ENCODE assay signal across 9 cellular contexts in the genomic region with DNA sequence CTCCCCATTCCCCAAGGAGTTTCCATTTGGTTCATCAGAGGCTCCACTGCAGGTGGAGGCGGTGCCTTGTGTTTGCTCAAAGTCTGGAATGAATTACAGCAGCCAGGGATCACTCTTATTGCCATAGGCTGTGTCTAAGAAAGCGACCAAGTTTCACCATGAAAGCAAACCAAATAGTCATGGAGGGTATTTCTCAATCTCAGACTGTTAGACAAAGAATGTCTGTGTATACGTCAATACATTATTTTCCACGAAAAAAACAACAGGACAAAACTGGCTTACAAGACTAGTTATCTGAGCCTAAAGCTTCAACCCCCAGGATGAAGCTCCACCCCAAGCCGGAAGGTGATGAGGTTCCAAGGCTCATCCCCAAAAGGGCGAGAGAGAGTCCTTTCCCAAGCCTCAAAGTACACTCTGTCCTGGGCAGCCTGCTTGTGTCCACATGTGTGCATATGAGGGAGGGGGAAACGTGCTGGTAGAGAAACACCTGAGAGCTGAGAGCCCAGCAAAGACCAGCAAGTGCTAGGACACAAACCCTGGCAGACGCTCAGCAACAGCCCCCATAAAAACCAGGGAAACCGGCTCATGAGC. TPM values are rescaled to one million over a fixed set of nuclear protein-coding genes. Genes with fewer than 3 reads are reported as not detected.
DNase-seq lines count a peak whose midpoint lies in the region; ATAC-seq and TF ChIP-seq lines count a peak whose summit lies in the region.
"Had no signal": no experiment of that assay in that cellular context is flagged by ENCODE, and none has a peak within 500 bp of the region (broad histone marks: within the 10 kb centered on the region; RNA-seq: fewer than 3 reads in every experiment).

No MANE protein-coding gene starts in this region.

- H3K4me3 Mint-ChIP-seq in activated B cell treated with CpG ODN at 0.5 μM for 24 hours (peak overlapping the region; percentile 97), glutamatergic neuron (ENCODE audit: unreplicated experiment) (peak overlapping the region; percentile 38)

- no peak for TF ChIP-seq CTCF in activated B cell treated with CpG ODN at 0.5 μM for 24 hours (IDR thresholded peaks at IDR 0.05)
- no peak for TF ChIP-seq CTCF in glutamatergic neuron (IDR thresholded peaks at IDR 0.05; ENCODE audit: partially characterized antibody, unreplicated experiment)

- H3K4me1 Mint-ChIP-seq in activated B cell treated with CpG ODN at 0.5 μM for 24 hours (peaks cover 84% of the 10 kb centered on the region), glutamatergic neuron (ENCODE audit: low read depth, unreplicated experiment) (peaks cover 45% of the 10 kb centered on the region)

- H3K36me3 Mint-ChIP-seq in activated B cell treated with CpG ODN at 0.5 μM for 24 hours (ENCODE audit: low read depth) (peaks cover 32% of the 10 kb centered on the region), glutamatergic neuron (ENCODE audit: unreplicated experiment) (no peaks in the 10 kb centered on the region)

- CTCF ChIA-PET in activated B cell treated with CpG ODN at 0.5 μM for 24 hours (lab: Charles Lee) = interaction anchor here (3.0 kb wide), 1 partner anchor 63 kb away, joined by 9 read pairs; no protein-coding TSS in a partner anchor

- H3K4me3 ChIP-seq in skin epidermis = peak overlapping the region in 1 of 7 experiments; percentile 55

- peak overlapping the region; percentile 95 for H3K27ac Mint-ChIP-seq in activated B cell treated with CpG ODN at 0.5 μM for 24 hours
- H3K27ac Mint-ChIP-seq in glutamatergic neuron (ENCODE audit: unreplicated experiment) = no peak overlapping the region

- no peaks in the 10 kb centered on the region for H3K9me3 Mint-ChIP-seq in activated B cell treated with CpG ODN at 0.5 μM for 24 hours
- H3K9me3 Mint-ChIP-seq in glutamatergic neuron (ENCODE audit: unreplicated experiment) = peaks cover 4% of the 10 kb centered on the region

- peak; percentile 71 for DNase-seq in GM04504 (ENCODE audit: low read depth)
- no peak for DNase-seq in activated B cell treated with CpG ODN at 0.5 μM for 24 hours
- no peak for DNase-seq in glutamatergic neuron
- DNase-seq in globus pallidus (ENCODE audit: low spot score) = no peak
- DNase-seq in Kasumi-1 (lab: John Stamatoyannopoulos, UW) = no peak
- DNase-seq: T1000 had no signal

- H3K27ac ChIP-seq in skin epidermis = peak overlapping the region in 20 of 21 experiments; percentile 74 to 99 (median 95)

- ATAC-seq in activated B cell treated with CpG ODN at 0.5 μM for 24 hours (ENCODE audit: low read depth) (no peak), GM21717 (IDR thresholded peaks at IDR 0.05; ENCODE audit: unreplicated experiment) (no peak), HG03039 (IDR thresholded peaks at IDR 0.05; ENCODE audit: unreplicated experiment) (no peak)

- intact Hi-C loops in activated B cell treated with CpG ODN at 0.5 μM for 24 hours (cut with micrococcal nuclease) = loop anchor here (10.0 kb wide), 1 partner anchor 608 kb away; a partner anchor contains a TSS

- POLR2A ChIA-PET in activated B cell treated with CpG ODN at 0.5 μM for 24 hours (lab: Charles Lee) = interaction anchor here (1.4 to 18.9 kb wide), 4 partner anchors 19 to 87 kb away, joined by 3 to 593 read pairs (median 184); a partner anchor contains a TSS

- no peaks in the 10 kb centered on the region for H3K27me3 Mint-ChIP-seq in activated B cell treated with CpG ODN at 0.5 μM for 24 hours
- peaks cover 10% of the 10 kb centered on the region for H3K27me3 Mint-ChIP-seq in glutamatergic neuron (ENCODE audit: unreplicated experiment)

RNA-seq across cellular contexts. Expression of a gene that starts 4.3 kb away (rescaled TPM):
- total RNA-seq in activated B cell treated with CpG ODN at 0.5 μM for 24 hours = 111 and 118 TPM in 2 replicates
- total RNA-seq in glutamatergic neuron (ENCODE audit: unreplicated experiment) = 5.4 TPM

Comparison
In these comparisons a context has a peak if more than half of its experiments do, and no peak if none do; other contexts are left out.
1. RNA of a gene that starts 4.3 kb away (total RNA-seq): 111 to 118 TPM in activated B cell treated with CpG ODN at 0.5 μM for 24 hours; 5.4 TPM in glutamatergic neuron (single experiment); every median in the first group is over 10 times any median in the second.